Comparison of ENCODE assay signal across 1 cellular context in the genomic region with DNA sequence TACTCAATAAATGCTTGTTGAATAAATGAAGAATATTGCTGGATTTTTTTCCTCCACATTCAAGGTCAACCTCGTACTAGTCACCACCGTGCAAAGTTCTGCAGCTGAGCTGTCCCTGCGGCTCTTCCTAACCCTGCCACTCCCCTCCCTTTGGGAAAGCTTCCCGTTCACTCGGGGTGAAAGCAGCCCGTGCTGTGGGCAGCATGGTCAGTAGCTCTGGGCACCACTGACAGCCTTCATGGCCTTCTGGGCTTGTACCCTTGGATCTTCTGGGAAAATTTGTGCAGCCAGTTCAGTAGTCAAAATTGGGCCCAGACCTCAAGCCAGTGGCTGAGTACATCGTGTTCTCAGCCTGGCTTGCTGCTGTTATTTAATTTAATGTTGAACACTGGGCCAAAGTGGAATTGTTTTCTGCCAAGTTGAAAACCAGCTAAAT.
TF ChIP-seq lines count a peak whose summit lies in the region.

No MANE protein-coding gene starts in this region.

TF ChIP-seq in HepG2, 621 proteins besides CTCF, POLR2A, EP300 and RAD21 (continued from another document):
- TF ChIP-seq AHDC1 (CRISPR knock-in tag; IDR thresholded peaks at IDR 0.05; ENCODE audit: borderline replicate concordance) = no peak
- TF ChIP-seq, protein P1, sequence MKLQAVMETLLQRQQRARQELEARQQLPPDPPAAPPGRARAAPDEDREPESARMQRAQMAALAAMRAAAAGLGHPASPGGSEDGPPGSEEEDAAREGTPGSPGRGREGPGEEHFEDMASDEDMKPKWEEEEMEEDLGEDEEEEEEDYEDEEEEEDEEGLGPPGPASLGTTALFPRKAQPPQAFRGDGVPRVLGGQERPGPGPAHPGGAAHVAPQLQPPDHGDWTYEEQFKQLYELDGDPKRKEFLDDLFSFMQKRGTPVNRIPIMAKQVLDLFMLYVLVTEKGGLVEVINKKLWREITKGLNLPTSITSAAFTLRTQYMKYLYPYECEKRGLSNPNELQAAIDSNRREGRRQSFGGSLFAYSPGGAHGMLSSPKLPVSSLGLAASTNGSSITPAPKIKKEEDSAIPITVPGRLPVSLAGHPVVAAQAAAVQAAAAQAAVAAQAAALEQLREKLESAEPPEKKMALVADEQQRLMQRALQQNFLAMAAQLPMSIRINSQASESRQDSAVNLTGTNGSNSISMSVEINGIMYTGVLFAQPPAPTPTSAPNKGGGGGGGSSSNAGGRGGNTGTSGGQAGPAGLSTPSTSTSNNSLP (IDR thresholded peaks at IDR 0.05; ENCODE audit: low read depth, low read length) = no peak
- TF ChIP-seq ZBTB10 (CRISPR knock-in tag; IDR thresholded peaks at IDR 0.05; ENCODE audit: borderline replicate concordance) = no peak
- no peak for TF ChIP-seq ZBTB33 (CRISPR knock-in tag; IDR thresholded peaks at IDR 0.05)
- no peak for TF ChIP-seq YEATS2 (CRISPR knock-in tag; IDR thresholded peaks at IDR 0.05; ENCODE audit: borderline replicate concordance)
- TF ChIP-seq ZFY (CRISPR knock-in tag; IDR thresholded peaks at IDR 0.05) = no peak
- no peak for TF ChIP-seq HNRNPK (IDR thresholded peaks at IDR 0.05; ENCODE audit: low read depth, low read length, poor library complexity, severe bottlenecking)
- TF ChIP-seq ZNF234 (CRISPR knock-in tag; conservative IDR thresholded peaks at IDR 0.05) = no peak
- no peak for TF ChIP-seq ARHGAP35 (CRISPR knock-in tag; IDR thresholded peaks at IDR 0.05; ENCODE audit: borderline replicate concordance)
- TF ChIP-seq ZNF75D (CRISPR knock-in tag; IDR thresholded peaks at IDR 0.05; ENCODE audit: borderline replicate concordance) = no peak
- no peak for TF ChIP-seq TEAD3 (CRISPR knock-in tag; optimal IDR thresholded peaks at IDR 0.05; ENCODE audit: borderline replicate concordance)
- no peak for TF ChIP-seq ATF7 (IDR thresholded peaks at IDR 0.05)
- no peak for TF ChIP-seq ATF7 (CRISPR knock-in tag; IDR thresholded peaks at IDR 0.05)
